22 cellular contexts compared by ENCODE assay signal in genomic region chr21:37237346-37237745, GRCh38. TPM values are rescaled to one million over a fixed set of nuclear protein-coding genes. Genes with fewer than 3 reads are reported as not detected.
DNase-seq lines count a peak whose midpoint lies in the region; ATAC-seq and TF ChIP-seq lines count a peak whose summit lies in the region.
"Had no signal": no experiment of that assay in that cellular context is flagged by ENCODE, and none has a peak within 500 bp of the region (broad histone marks: within the 10 kb centered on the region; RNA-seq: fewer than 3 reads in every experiment).

No MANE protein-coding gene starts in this region.

- no peaks in the 10 kb centered on the region for H3K9me3 Mint-ChIP-seq in MCF 10A (ENCODE audit: unreplicated experiment)
- no peaks in the 10 kb centered on the region for H3K9me3 Mint-ChIP-seq in activated CD8-positive, alpha-beta T cell treated with anti-CD3 and anti-CD28 coated beads for 36 hours
- no peaks in the 10 kb centered on the region for H3K9me3 Mint-ChIP-seq in effector memory CD8-positive, alpha-beta T cell
- H3K9me3 Mint-ChIP-seq in stimulated activated effector memory CD8-positive, alpha-beta T cell treated with anti-CD3 and anti-CD28 coated beads, Interleukin-12 subunit alpha, Interleukin-12 subunit beta, amount 100 ng/mL, for 72 hours: no peaks in the 10 kb centered on the region
- H3K9me3 Mint-ChIP-seq: stimulated activated naive B cell treated with anti-CD40 and anti-IgM and Interleukin-4, amounts not matched to agents 10 μg/mL and 1 μg/mL and 100 μg/mL, for 72 hours had no signal

- no peak overlapping the region for H3K4me3 ChIP-seq in breast epithelium
- H3K4me3 ChIP-seq: GM12878, Peyer's patch, SJCRH30, thyroid gland had no signal

- no peak for TF ChIP-seq CTCF in MCF 10A (IDR thresholded peaks at IDR 0.05; ENCODE audit: unreplicated experiment)
- no peak for TF ChIP-seq CTCF in breast epithelium (IDR thresholded peaks at IDR 0.05)
- no peak for TF ChIP-seq CTCF in activated CD8-positive, alpha-beta T cell treated with anti-CD3 and anti-CD28 coated beads for 36 hours (IDR thresholded peaks at IDR 0.05)

- no peak for DNase-seq in MCF 10A (ENCODE audit: unreplicated experiment)
- DNase-seq in breast epithelium (ENCODE audit: low spot score in 2 of 2): no peak
- DNase-seq in activated CD8-positive, alpha-beta T cell treated with anti-CD3 and anti-CD28 coated beads for 36 hours: no peak
- no peak for DNase-seq in effector memory CD8-positive, alpha-beta T cell
- DNase-seq in stimulated activated effector memory CD8-positive, alpha-beta T cell treated with anti-CD3 and anti-CD28 coated beads, Interleukin-12 subunit alpha, Interleukin-12 subunit beta, amount 100 ng/mL, for 72 hours (ENCODE audit: low spot score in 2 of 2): no peak
- DNase-seq in NCI-H2029 (lab: John Stamatoyannopoulos, UW): no peak
- DNase-seq in NCI-H82 (lab: John Stamatoyannopoulos, UW): no peak
- DNase-seq: anterior cingulate cortex; caudate nucleus; H7; NCI-H1105 treated with DMSO at 0.1 percent for 48 hours; NCI-H2107; NCI-H510A; occipital lobe; SJCRH30; small intestine; stimulated activated naive B cell treated with anti-CD40 and anti-IgM and Interleukin-4, amounts not matched to agents 10 μg/mL and 1 μg/mL and 100 μg/mL, for 72 hours; T-helper 17 cell; thyroid gland; WERI-Rb-1 had no signal

- no peaks in the 10 kb centered on the region for H3K9me3 ChIP-seq in breast epithelium
- H3K9me3 ChIP-seq: Peyer's patch, SJCRH30, thyroid gland had no signal

- POLR2A ChIA-PET in MCF 10A (lab: Yijun Ruan, JAX): no interaction called here
- POLR2A ChIA-PET in activated CD8-positive, alpha-beta T cell treated with anti-CD3 and anti-CD28 coated beads for 36 hours (lab: Charles Lee): no interaction called here

- H3K36me3 Mint-ChIP-seq in MCF 10A (ENCODE audit: insufficient read depth, unreplicated experiment): peaks cover 58% of the 10 kb centered on the region
- H3K36me3 Mint-ChIP-seq in activated CD8-positive, alpha-beta T cell treated with anti-CD3 and anti-CD28 coated beads for 36 hours (ENCODE audit: low read depth): peaks cover 42% of the 10 kb centered on the region
- peaks cover 45% of the 10 kb centered on the region for H3K36me3 Mint-ChIP-seq in effector memory CD8-positive, alpha-beta T cell (ENCODE audit: insufficient read depth)
- H3K36me3 Mint-ChIP-seq in stimulated activated effector memory CD8-positive, alpha-beta T cell treated with anti-CD3 and anti-CD28 coated beads, Interleukin-12 subunit alpha, Interleukin-12 subunit beta, amount 100 ng/mL, for 72 hours: peaks cover 73% of the 10 kb centered on the region

- H3K4me1 Mint-ChIP-seq in MCF 10A (ENCODE audit: insufficient read depth, unreplicated experiment): no peaks in the 10 kb centered on the region
- H3K4me1 Mint-ChIP-seq in activated CD8-positive, alpha-beta T cell treated with anti-CD3 and anti-CD28 coated beads for 36 hours (ENCODE audit: low read depth): peaks cover 29% of the 10 kb centered on the region
- peaks cover 11 to 29% of the 10 kb centered on the region in 2 donors for H3K4me1 Mint-ChIP-seq in effector memory CD8-positive, alpha-beta T cell (ENCODE audit: low read depth in 2 of 2)
- H3K4me1 Mint-ChIP-seq in stimulated activated effector memory CD8-positive, alpha-beta T cell treated with anti-CD3 and anti-CD28 coated beads, Interleukin-12 subunit alpha, Interleukin-12 subunit beta, amount 100 ng/mL, for 72 hours: peaks cover 29% of the 10 kb centered on the region

- no peak for TF ChIP-seq POLR2A in breast epithelium (IDR thresholded peaks at IDR 0.05)

- no peak overlapping the region for H3K27ac Mint-ChIP-seq in MCF 10A (ENCODE audit: low read depth, unreplicated experiment)
- peak overlapping the region; percentile 77 for H3K27ac Mint-ChIP-seq in activated CD8-positive, alpha-beta T cell treated with anti-CD3 and anti-CD28 coated beads for 36 hours
- peak overlapping the region; percentile 46 to 92 for H3K27ac Mint-ChIP-seq in effector memory CD8-positive, alpha-beta T cell
- H3K27ac Mint-ChIP-seq in stimulated activated effector memory CD8-positive, alpha-beta T cell treated with anti-CD3 and anti-CD28 coated beads, Interleukin-12 subunit alpha, Interleukin-12 subunit beta, amount 100 ng/mL, for 72 hours: peak overlapping the region; percentile 81
- H3K27ac Mint-ChIP-seq: stimulated activated naive B cell treated with anti-CD40 and anti-IgM and Interleukin-4, amounts not matched to agents 10 μg/mL and 1 μg/mL and 100 μg/mL, for 72 hours had no signal

- H3K4me3 Mint-ChIP-seq in MCF 10A (ENCODE audit: unreplicated experiment): no peak overlapping the region
- no peak overlapping the region for H3K4me3 Mint-ChIP-seq in activated CD8-positive, alpha-beta T cell treated with anti-CD3 and anti-CD28 coated beads for 36 hours
- H3K4me3 Mint-ChIP-seq in effector memory CD8-positive, alpha-beta T cell: no peak overlapping the region
- H3K4me3 Mint-ChIP-seq in stimulated activated effector memory CD8-positive, alpha-beta T cell treated with anti-CD3 and anti-CD28 coated beads, Interleukin-12 subunit alpha, Interleukin-12 subunit beta, amount 100 ng/mL, for 72 hours: no peak overlapping the region
- H3K4me3 Mint-ChIP-seq: stimulated activated naive B cell treated with anti-CD40 and anti-IgM and Interleukin-4, amounts not matched to agents 10 μg/mL and 1 μg/mL and 100 μg/mL, for 72 hours; T-helper 17 cell had no signal

- no peak overlapping the region for H3K27ac ChIP-seq in breast epithelium
- H3K27ac ChIP-seq: Peyer's patch, SJCRH30, thyroid gland, WERI-Rb-1 had no signal

- BruUV-seq in MCF 10A (replicated peaks; lab: Mats Ljungman, UMichigan): TSS peak; percentile 10

- H3K4me1 ChIP-seq in breast epithelium: no peaks in the 10 kb centered on the region
- H3K4me1 ChIP-seq: Peyer's patch, SJCRH30, thyroid gland had no signal

- peak; percentile 42 for ATAC-seq in activated CD8-positive, alpha-beta T cell treated with anti-CD3 and anti-CD28 coated beads for 36 hours
- no peak for ATAC-seq in effector memory CD8-positive, alpha-beta T cell (replicated peaks)
- no peak for ATAC-seq in stimulated activated effector memory CD8-positive, alpha-beta T cell treated with anti-CD3 and anti-CD28 coated beads, Interleukin-12 subunit alpha, Interleukin-12 subunit beta, amount 100 ng/mL, for 72 hours
- ATAC-seq: GM12878; stimulated activated naive B cell treated with anti-CD40 and anti-IgM and Interleukin-4, amounts not matched to agents 10 μg/mL and 1 μg/mL and 100 μg/mL, for 72 hours had no signal

- intact Hi-C loops in MCF 10A (cut with micrococcal nuclease) (no loop called here), breast epithelium (cut with DNase I; ENCODE audit: low total_unique reads) (no loop called here)
- intact Hi-C loops in activated CD8-positive, alpha-beta T cell treated with anti-CD3 and anti-CD28 coated beads for 36 hours (cut with micrococcal nuclease): no loop called here

- H3K36me3 ChIP-seq in breast epithelium: no peaks in the 10 kb centered on the region

- CTCF ChIA-PET in MCF 10A (lab: Yijun Ruan, JAX): no interaction called here
- CTCF ChIA-PET in activated CD8-positive, alpha-beta T cell treated with anti-CD3 and anti-CD28 coated beads for 36 hours (lab: Charles Lee): no interaction called here

- H3K27me3 Mint-ChIP-seq in MCF 10A (ENCODE audit: insufficient read depth, unreplicated experiment): no peaks in the 10 kb centered on the region
- no peaks in the 10 kb centered on the region for H3K27me3 Mint-ChIP-seq in activated CD8-positive, alpha-beta T cell treated with anti-CD3 and anti-CD28 coated beads for 36 hours
- H3K27me3 Mint-ChIP-seq in effector memory CD8-positive, alpha-beta T cell: no peaks in the 10 kb centered on the region
- H3K27me3 Mint-ChIP-seq: stimulated activated naive B cell treated with anti-CD40 and anti-IgM and Interleukin-4, amounts not matched to agents 10 μg/mL and 1 μg/mL and 100 μg/mL, for 72 hours; T-helper 17 cell had no signal

- H3K27me3 ChIP-seq in breast epithelium: no peaks in the 10 kb centered on the region
- H3K27me3 ChIP-seq: Peyer's patch, SJCRH30, thyroid gland had no signal

RNA-seq across cellular contexts. Expression of gene VPS26C, which starts 29.8 kb away (rescaled TPM):
- 38.5 and 61.6 TPM in 2 replicates for total RNA-seq in MCF 10A (2022)
- 10 to 100 TPM; 43.9 to 84.5 (median 60.6) TPM for total RNA-seq in breast epithelium
- 10 to 100 TPM; 70.9 to 73.4 TPM for total RNA-seq in activated CD8-positive, alpha-beta T cell treated with anti-CD3 and anti-CD28 coated beads for 36 hours
